ENCODE assay signal across 26 cellular contexts in the genomic region with DNA sequence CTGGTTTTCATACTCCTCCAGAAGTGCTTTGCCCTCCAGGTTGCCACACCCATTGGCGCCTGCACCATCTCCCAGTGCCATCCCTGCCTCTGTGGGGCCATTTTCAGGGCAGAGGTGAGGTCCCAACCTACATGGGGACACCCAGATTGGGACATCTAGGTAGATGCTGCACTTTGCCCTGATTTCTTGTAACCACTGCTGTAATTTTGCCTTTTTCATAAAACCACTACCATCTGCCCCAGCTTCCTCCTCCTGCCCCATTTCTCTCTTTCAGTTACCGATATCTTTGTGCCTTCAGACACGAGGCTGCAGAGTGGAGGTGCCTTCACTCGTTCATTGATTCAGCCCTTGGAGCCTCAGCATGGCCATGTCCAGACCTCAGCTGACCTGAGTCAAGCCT. TPM values are rescaled to one million over a fixed set of nuclear protein-coding genes. Genes with fewer than 3 reads are reported as not detected.
"Had no signal": no experiment of that assay in that cellular context is flagged by ENCODE, and none has a peak within 500 bp of the region (broad histone marks: within the 10 kb centered on the region; RNA-seq: fewer than 3 reads in every experiment).

No MANE protein-coding gene starts in this region.

- H3K27me3 Mint-ChIP-seq: activated T-cell treated with anti-CD3 and anti-CD28 coated beads, Interleukin-2, amount 50 U/mL, for 24 hours had no signal

- DNase-seq: activated CD4-positive, alpha-beta T cell treated with anti-CD3 and anti-CD28 coated beads for 4 hours; activated CD4-positive, alpha-beta T cell treated with anti-CD3 and anti-CD28 coated beads, Interleukin-2, amount 50 U/mL, for 48 hours; activated CD8-positive, alpha-beta memory T cell treated with anti-CD3 and anti-CD28 coated beads, Interleukin-2, amount 50 U/mL, for 48 hours; activated gamma-delta T cell treated with Interleukin-2 at 50 U/mL for 16 hours; activated naive CD4-positive, alpha-beta T cell treated with anti-CD3 and anti-CD28 coated beads, Interleukin-2, amount 50 U/mL, for 16 hours; activated T-cell treated with anti-CD3 and anti-CD28 coated beads, Interleukin-2, amount 50 U/mL, for 24 hours; amniotic stem cell; brain microvascular endothelial cell; caudate nucleus; endodermal cell; foreskin melanocyte; heart right ventricle; left ventricle myocardium superior; mucosa of descending colon; ovary; stimulated activated CD4-positive, alpha-beta T cell treated with anti-CD3 and anti-CD28 coated beads, Interleukin-2, amount 100 ng/mL, for 48 hours; stimulated activated naive CD8-positive, alpha-beta T cell treated with anti-CD3 and anti-CD28 coated beads, Interleukin-15, Interleukin-2, amounts not matched to agents 100 U/mL and 50 U/mL, for 24 hours; testis; transverse colon had no signal

- H3K9me3 Mint-ChIP-seq: activated T-cell treated with anti-CD3 and anti-CD28 coated beads, Interleukin-2, amount 50 U/mL, for 24 hours; endodermal cell; nephron; T-helper 2 cell treated with Interferon-gamma antibody and Interleukin-4, amounts not matched to agents 5 μg/mL and 100 μg/mL, for 36 hours had no signal

- H3K4me3 Mint-ChIP-seq: activated T-cell treated with anti-CD3 and anti-CD28 coated beads, Interleukin-2, amount 50 U/mL, for 24 hours; endodermal cell; nephron; T-helper 2 cell treated with Interferon-gamma antibody and Interleukin-4, amounts not matched to agents 5 μg/mL and 100 μg/mL, for 36 hours had no signal

- H3K4me3 ChIP-seq: heart right ventricle, mucosa of descending colon, ovary, right lobe of liver, testis, transverse colon had no signal

- ATAC-seq: esophagus mucosa; heart right ventricle; left ventricle myocardium superior; mucosa of descending colon; stimulated activated naive CD8-positive, alpha-beta T cell treated with anti-CD3 and anti-CD28 coated beads, Interleukin-15, Interleukin-2, amounts not matched to agents 100 U/mL and 50 U/mL, for 24 hours had no signal

- H3K4me1 Mint-ChIP-seq: endodermal cell, nephron had no signal

- H3K27ac Mint-ChIP-seq: activated T-cell treated with anti-CD3 and anti-CD28 coated beads, Interleukin-2, amount 50 U/mL, for 24 hours; endodermal cell; nephron; progenitor cell of endocrine pancreas; T-helper 2 cell treated with Interferon-gamma antibody and Interleukin-4, amounts not matched to agents 5 μg/mL and 100 μg/mL, for 36 hours had no signal

- H3K27ac ChIP-seq: brain microvascular endothelial cell, heart right ventricle, neutrophil, ovary, right lobe of liver, testis, transverse colon had no signal

RNA-seq across cellular contexts. Expression of a gene that starts 21.4 kb away (rescaled TPM):
- total RNA-seq: myocyte had no signal
